In genomic region chr1:110339427-110340206, GRCh38 we compare ENCODE assay signal across 1 cellular context.
TF ChIP-seq lines count a peak whose summit lies in the region.

No MANE protein-coding gene starts in this region.

TF ChIP-seq in HEK293, 187 proteins besides CTCF, POLR2A, EP300 and RAD21 (continued from another document and continues in another):
- TF ChIP-seq TSHZ1 (tag by site-specific recombination; IDR thresholded peaks at IDR 0.05; ENCODE audit: borderline replicate concordance) (no peak), MEIS1 (CRISPR knock-in tag; IDR thresholded peaks at IDR 0.05; ENCODE audit: borderline replicate concordance) (no peak), SP7 (tag by site-specific recombination; IDR thresholded peaks at IDR 0.05) (peak; percentile 53), ZNF350 (tag by site-specific recombination; IDR thresholded peaks at IDR 0.05) (no peak), RBAK (tag by site-specific recombination; IDR thresholded peaks at IDR 0.05) (no peak), KLF16 (tag by site-specific recombination; IDR thresholded peaks at IDR 0.05) (peak; percentile 83), ZNF555 (tag by site-specific recombination; conservative IDR thresholded peaks at IDR 0.05) (no peak), ZNF621 (tag by site-specific recombination; IDR thresholded peaks at IDR 0.05) (no peak), ZNF366 (tag by site-specific recombination; conservative IDR thresholded peaks at IDR 0.05) (no peak), ATF2 (tag by site-specific recombination; IDR thresholded peaks at IDR 0.05; ENCODE audit: low read depth) (no peak), ZBTB21 (tag by site-specific recombination; IDR thresholded peaks at IDR 0.05) (0 out of 2 replicates have a peak, but pooled peaks have one; percentile 9), ZNF777 (tag by site-specific recombination; IDR thresholded peaks at IDR 0.05; ENCODE audit: borderline replicate concordance) (no peak), ZNF140 (tag by site-specific recombination; IDR thresholded peaks at IDR 0.05) (no peak), ZNF37A (tag by site-specific recombination; IDR thresholded peaks at IDR 0.05) (no peak), ZNF645 (tag by site-specific recombination; IDR thresholded peaks at IDR 0.05) (no peak), TRIM28 (IDR thresholded peaks at IDR 0.05; ENCODE audit: borderline replicate concordance, low read length) (no peak), PRDM1 (tag by site-specific recombination; IDR thresholded peaks at IDR 0.05) (no peak), SETDB1 (IDR thresholded peaks at IDR 0.05; ENCODE audit: insufficient read length, low read length) (no peak), ZNF423 (tag by site-specific recombination; IDR thresholded peaks at IDR 0.05) (no peak), KLF10 (tag by site-specific recombination; IDR thresholded peaks at IDR 0.05) (no peak; the same call in 1 of the 2 replicates), ZNF626 (tag by site-specific recombination; IDR thresholded peaks at IDR 0.05) (no peak), ZNF19 (tag by site-specific recombination; IDR thresholded peaks at IDR 0.05; ENCODE audit: low read depth) (no peak), OSR2 (tag by site-specific recombination; IDR thresholded peaks at IDR 0.05) (0 out of 2 replicates have a peak, but pooled peaks have one; percentile 16), INSM2 (tag by site-specific recombination; IDR thresholded peaks at IDR 0.05) (peak; percentile 50; the same call in 1 of the 2 replicates), SP3 (tag by site-specific recombination; IDR thresholded peaks at IDR 0.05) (0 out of 2 replicates have a peak, but pooled peaks have one; percentile 28), ZNF354C (tag by site-specific recombination; IDR thresholded peaks at IDR 0.05; ENCODE audit: borderline replicate concordance, low read depth) (no peak), ZSCAN5A (tag by site-specific recombination; IDR thresholded peaks at IDR 0.05) (no peak), ZNF132 (tag by site-specific recombination; IDR thresholded peaks at IDR 0.05; ENCODE audit: borderline replicate concordance) (no peak), ZBTB49 (tag by site-specific recombination; IDR thresholded peaks at IDR 0.05; ENCODE audit: low read depth) (no peak), ZNF184 (tag by site-specific recombination; IDR thresholded peaks at IDR 0.05) (no peak), ZNF433 (tag by site-specific recombination; IDR thresholded peaks at IDR 0.05; ENCODE audit: low read depth) (no peak), ZBTB17 (tag by site-specific recombination; IDR thresholded peaks at IDR 0.05) (no peak), ZBTB44 (tag by site-specific recombination; IDR thresholded peaks at IDR 0.05) (no peak), ZNF513 (tag by site-specific recombination; IDR thresholded peaks at IDR 0.05) (no peak), ZNF791 (tag by site-specific recombination; IDR thresholded peaks at IDR 0.05) (no peak), ZNF518A (tag by site-specific recombination; conservative IDR thresholded peaks at IDR 0.05; ENCODE audit: low read depth) (no peak), ZNF221 (tag by site-specific recombination; IDR thresholded peaks at IDR 0.05; ENCODE audit: borderline replicate concordance) (no peak), ZBTB7A (tag by site-specific recombination; IDR thresholded peaks at IDR 0.05; ENCODE audit: low read depth) (peak; percentile 85), ZNF843 (tag by site-specific recombination; IDR thresholded peaks at IDR 0.05) (peak; percentile 23; the same call in 1 of the 2 replicates)
